8 cellular contexts compared by ENCODE assay signal in genomic region chr14:95514131-95515079, GRCh38. TPM values are rescaled to one million over a fixed set of nuclear protein-coding genes. Genes with fewer than 3 reads are reported as not detected.
DNase-seq lines count a peak whose midpoint lies in the region; ATAC-seq, FAIRE-seq and TF ChIP-seq lines count a peak whose summit lies in the region.

No MANE protein-coding gene starts in this region.

- H3K27me3 ChIP-seq in GM23248 (replicated peaks; ENCODE audit: insufficient read depth) (no peaks in the 10 kb centered on the region), endodermal cell (ENCODE audit: control insufficient read depth, insufficient read depth, low read length, poor library complexity, severe bottlenecking) (peaks cover 3% of the 10 kb centered on the region)

- no peak for TF ChIP-seq CTCF in endodermal cell (conservative IDR thresholded peaks at IDR 0.05)
- no peak for TF ChIP-seq CTCF in kidney (IDR thresholded peaks at IDR 0.05; ENCODE audit: borderline replicate concordance, extremely low read depth, insufficient read depth)

- H3K4me1 ChIP-seq in GM23248 (ENCODE audit: insufficient read depth) (peaks cover 39% of the 10 kb centered on the region), endodermal cell (ENCODE audit: control insufficient read depth, insufficient read depth, low read length) (peaks cover 14% of the 10 kb centered on the region), kidney (ENCODE audit: control insufficient read depth in 1 of 2, insufficient read depth in 1 of 2, low read depth in 1 of 2, low read length in 2 of 2) (peaks cover 3 to 19% of the 10 kb centered on the region in 2 donors)

- H3K27ac Mint-ChIP-seq in endodermal cell: peak overlapping the region; percentile 83

- no peaks in the 10 kb centered on the region for H3K9me2 ChIP-seq in GM23248 (ENCODE audit: insufficient read depth)

- FAIRE-seq in kidney (lab: Jason Lieb, UNC): no peak

- peaks cover 27% of the 10 kb centered on the region for H3F3A ChIP-seq in GM23248 (ENCODE audit: insufficient read depth)

- no peak overlapping the region for H3K4me3 ChIP-seq in GM23248
- H3K4me3 ChIP-seq in endodermal cell (ENCODE audit: low read length): no peak overlapping the region
- H3K4me3 ChIP-seq in skeletal muscle cell (ENCODE audit: low read depth, low read length): peak overlapping the region; percentile 74
- H3K4me3 ChIP-seq in kidney (ENCODE audit: low read length in 2 of 2): no peak overlapping the region

- no peaks in the 10 kb centered on the region for H3K9me3 ChIP-seq in GM23248 (ENCODE audit: low read depth)
- H3K9me3 ChIP-seq in endodermal cell (ENCODE audit: control insufficient read depth, low read length): no peaks in the 10 kb centered on the region
- no peaks in the 10 kb centered on the region for H3K9me3 ChIP-seq in kidney (ENCODE audit: control insufficient read depth in 1 of 2, low read length in 2 of 2)

- in situ Hi-C loops in GM23248 (cut with MboI): no loop called here

- H3K4me1 Mint-ChIP-seq in endodermal cell: peaks cover 14% of the 10 kb centered on the region

- no peaks in the 10 kb centered on the region for H3K9me3 Mint-ChIP-seq in endodermal cell

- H3K9ac ChIP-seq in GM23248 (no peak overlapping the region), endodermal cell (ENCODE audit: extremely low read depth, low read length, poor library complexity, severe bottlenecking) (no peak overlapping the region), kidney (ENCODE audit: low read length in 2 of 2) (no peak overlapping the region)

- peak overlapping the region; percentile 51 for H3K4me3 Mint-ChIP-seq in endodermal cell

- H3K36me3 Mint-ChIP-seq in endodermal cell (ENCODE audit: low read depth): no peaks in the 10 kb centered on the region

- 79 to 80% methylated on average over 18 of the region's 18 CpGs for WGBS in GM23248 (ENCODE audit: low coverage in 1 of 2, low lambda C conversion rate in 2 of 2, missing lambda C conversion rate in 2 of 2), 2 experiments
- WGBS in endodermal cell (ENCODE audit: insufficient coverage in 1 of 2, insufficient read length in 1 of 2), 2 experiments: 84 to 85% methylated on average over 10 to 18 of the region's 18 CpGs

- H3K4me2 ChIP-seq in GM23248 (ENCODE audit: unreplicated experiment): peak overlapping the region; percentile 88

- intact Hi-C loops in kidney (cut with DNase I): no loop called here

- no peak overlapping the region for H2AFZ ChIP-seq in GM23248

- H3K36me3 ChIP-seq in GM23248 (ENCODE audit: low read depth): no peaks in the 10 kb centered on the region
- H3K36me3 ChIP-seq in endodermal cell (ENCODE audit: control insufficient read depth, insufficient read depth, low read length): no peaks in the 10 kb centered on the region
- no peaks in the 10 kb centered on the region for H3K36me3 ChIP-seq in kidney (ENCODE audit: control insufficient read depth in 1 of 2, insufficient read depth in 2 of 2, low read length in 2 of 2)

- no peaks in the 10 kb centered on the region for H3K79me2 ChIP-seq in GM23248 (ENCODE audit: insufficient read depth)

- peaks cover 30% of the 10 kb centered on the region for H3K27me3 Mint-ChIP-seq in endodermal cell (ENCODE audit: insufficient read depth)

- no peak for DNase-seq in GM23248
- peak; percentile 96 to 97 for DNase-seq in NCI-H526 (lab: John Stamatoyannopoulos, UW)
- peak; percentile 88 for DNase-seq in endodermal cell
- no peak for DNase-seq in skeletal muscle cell (ENCODE audit: low read depth)
- DNase-seq in NK-92 treated with Interleukin-12 subunit alpha and Interleukin-12 subunit beta, amount 100 ng/mL, for 24 hours (lab: John Stamatoyannopoulos, UW): no peak
- no peak for DNase-seq in activated CD4-positive, CD25-positive, alpha-beta regulatory T cell (lab: John Stamatoyannopoulos, UW)
- no peak for DNase-seq in kidney

- no peak overlapping the region for H3K27ac ChIP-seq in GM23248
- no peak overlapping the region for H3K27ac ChIP-seq in endodermal cell (ENCODE audit: low read depth, low read length)
- no peak overlapping the region for H3K27ac ChIP-seq in kidney (ENCODE audit: low read depth in 2 of 2, low read length in 2 of 2)

- no peaks in the 10 kb centered on the region for H4K20me1 ChIP-seq in GM23248 (ENCODE audit: insufficient read depth)

- no peak for ATAC-seq in GM18519 (IDR thresholded peaks at IDR 0.05; ENCODE audit: low FRiP score, unreplicated experiment)

RNA-seq across cellular contexts. Expression of gene SYNE3, which starts 2.0 kb away (rescaled TPM):
- total RNA-seq in GM23248 (2014; rRNA removed; shearing (Covaris generic)): 3.8 and 4.8 TPM in 2 replicates
- polyA plus RNA-seq in GM23248 (2016; fragmentation: Nextera tagmentation; extraction: Ambion mirVana) (1.2 TPM in 2 replicates), kidney (ENCODE audit: insufficient read depth, low read depth, low replicate concordance) (0.54 TPM)
- total RNA-seq in endodermal cell (1 to 10 TPM; 1.0 to 5.2 TPM), kidney (18.5 TPM)
- 0.61 TPM for polyA plus RNA-seq in endodermal cell (2013, experiment 1 of 2)
- polyA plus RNA-seq in endodermal cell (2013, experiment 2 of 2): 0.87 TPM

RNA-seq across cellular contexts. Expression of gene GLRX5, which starts 20.4 kb away (rescaled TPM):
- 38.6 and 46.0 TPM in 2 replicates for total RNA-seq in GM23248 (2014; rRNA removed; shearing (Covaris generic))
- 48.7 and 48.9 TPM in 2 replicates for polyA plus RNA-seq in GM23248 (2016; fragmentation: Nextera tagmentation; extraction: Ambion mirVana)
- 10 to 100 TPM; 62.4 to 63.4 TPM for total RNA-seq in endodermal cell
- 73.3 TPM for polyA plus RNA-seq in endodermal cell (2013, experiment 1 of 2)
- 69.6 TPM for polyA plus RNA-seq in endodermal cell (2013, experiment 2 of 2)
- total RNA-seq in kidney: 46.7 TPM
- polyA plus RNA-seq in kidney (ENCODE audit: insufficient read depth, low read depth, low replicate concordance): 124 TPM

Comparison
In these comparisons a context has a peak if more than half of its experiments do, and no peak if none do; other contexts are left out.
1. DNase-seq: peak in NCI-H526 (2 of 2) and endodermal cell (single experiment); none in GM23248 (single experiment), skeletal muscle cell (single experiment), NK-92 treated with Interleukin-12 subunit alpha and Interleukin-12 subunit beta, amount 100 ng/mL, for 24 hours (single experiment), activated CD4-positive, CD25-positive, alpha-beta regulatory T cell (0 of 4) and kidney (single experiment).